In genomic region chr2:191417746-191418145, GRCh38 we compare ENCODE assay signal across 16 cellular contexts.
"Had no signal": no experiment of that assay in that cellular context is flagged by ENCODE, and none has a peak within 500 bp of the region (broad histone marks: within the 10 kb centered on the region; RNA-seq: fewer than 3 reads in every experiment).

No MANE protein-coding gene starts in this region.

- H3K27ac ChIP-seq: cardiac muscle cell, esophagus squamous epithelium, ovary, spleen had no signal

- H3K9me3 Mint-ChIP-seq: activated B cell treated with CpG ODN at 0.5 μM for 24 hours; activated CD4-positive, alpha-beta memory T cell treated with anti-CD3 and anti-CD28 coated beads for 36 hours; effector memory CD8-positive, alpha-beta T cell; natural killer cell; stimulated activated memory B cell treated with anti-CD40 and anti-IgM and Interleukin-4, amounts not matched to agents 10 μg/mL and 1 μg/mL and 100 μg/mL, for 72 hours; T-cell had no signal

- H3K4me3 Mint-ChIP-seq: activated B cell treated with CpG ODN at 0.5 μM for 24 hours; activated CD4-positive, alpha-beta memory T cell treated with anti-CD3 and anti-CD28 coated beads for 36 hours; activated naive CD8-positive, alpha-beta T cell; effector memory CD8-positive, alpha-beta T cell; natural killer cell; stimulated activated memory B cell treated with anti-CD40 and anti-IgM and Interleukin-4, amounts not matched to agents 10 μg/mL and 1 μg/mL and 100 μg/mL, for 72 hours; T-cell had no signal

- H3K4me1 ChIP-seq: esophagus squamous epithelium, spleen had no signal

- H3K27ac Mint-ChIP-seq: activated B cell treated with CpG ODN at 0.5 μM for 24 hours; activated CD4-positive, alpha-beta memory T cell treated with anti-CD3 and anti-CD28 coated beads for 36 hours; activated naive CD8-positive, alpha-beta T cell; effector memory CD8-positive, alpha-beta T cell; natural killer cell; stimulated activated memory B cell treated with anti-CD40 and anti-IgM and Interleukin-4, amounts not matched to agents 10 μg/mL and 1 μg/mL and 100 μg/mL, for 72 hours; T-cell had no signal

- H3K27me3 ChIP-seq: cardiac muscle cell, esophagus squamous epithelium, ovary, spleen had no signal

- H3K9me3 ChIP-seq: esophagus squamous epithelium, ovary, spleen had no signal

- H3K36me3 Mint-ChIP-seq: natural killer cell, T-cell had no signal

- H3K36me3 ChIP-seq: ovary had no signal

- H3K4me1 Mint-ChIP-seq: activated B cell treated with CpG ODN at 0.5 μM for 24 hours; stimulated activated memory B cell treated with anti-CD40 and anti-IgM and Interleukin-4, amounts not matched to agents 10 μg/mL and 1 μg/mL and 100 μg/mL, for 72 hours; T-cell had no signal

- ATAC-seq: effector memory CD8-positive, alpha-beta T cell; natural killer cell; sciatic nerve; stimulated activated memory B cell treated with anti-CD40 and anti-IgM and Interleukin-4, amounts not matched to agents 10 μg/mL and 1 μg/mL and 100 μg/mL, for 72 hours; T-cell had no signal

- DNase-seq: activated B cell treated with CpG ODN at 0.5 μM for 24 hours; activated CD4-positive, alpha-beta memory T cell treated with anti-CD3 and anti-CD28 coated beads for 36 hours; activated CD4-positive, alpha-beta T cell treated with anti-CD3 and anti-CD28 coated beads for 4 hours; dermis blood vessel endothelial cell; effector memory CD8-positive, alpha-beta T cell; esophagus squamous epithelium; islet precursor cell; natural killer cell; ovary; spleen; stimulated activated CD4-positive, alpha-beta T cell treated with anti-CD3 and anti-CD28 coated beads, Interleukin-4, amount 100 ng/mL, for 4 hours; T-cell had no signal

- H3K27me3 Mint-ChIP-seq: activated B cell treated with CpG ODN at 0.5 μM for 24 hours; activated CD4-positive, alpha-beta memory T cell treated with anti-CD3 and anti-CD28 coated beads for 36 hours; activated naive CD8-positive, alpha-beta T cell; effector memory CD8-positive, alpha-beta T cell; stimulated activated memory B cell treated with anti-CD40 and anti-IgM and Interleukin-4, amounts not matched to agents 10 μg/mL and 1 μg/mL and 100 μg/mL, for 72 hours; T-cell had no signal

- H3K4me3 ChIP-seq: cardiac muscle cell, esophagus squamous epithelium, ovary, spleen had no signal
